8 cellular contexts compared by ENCODE assay signal in the genomic region with DNA sequence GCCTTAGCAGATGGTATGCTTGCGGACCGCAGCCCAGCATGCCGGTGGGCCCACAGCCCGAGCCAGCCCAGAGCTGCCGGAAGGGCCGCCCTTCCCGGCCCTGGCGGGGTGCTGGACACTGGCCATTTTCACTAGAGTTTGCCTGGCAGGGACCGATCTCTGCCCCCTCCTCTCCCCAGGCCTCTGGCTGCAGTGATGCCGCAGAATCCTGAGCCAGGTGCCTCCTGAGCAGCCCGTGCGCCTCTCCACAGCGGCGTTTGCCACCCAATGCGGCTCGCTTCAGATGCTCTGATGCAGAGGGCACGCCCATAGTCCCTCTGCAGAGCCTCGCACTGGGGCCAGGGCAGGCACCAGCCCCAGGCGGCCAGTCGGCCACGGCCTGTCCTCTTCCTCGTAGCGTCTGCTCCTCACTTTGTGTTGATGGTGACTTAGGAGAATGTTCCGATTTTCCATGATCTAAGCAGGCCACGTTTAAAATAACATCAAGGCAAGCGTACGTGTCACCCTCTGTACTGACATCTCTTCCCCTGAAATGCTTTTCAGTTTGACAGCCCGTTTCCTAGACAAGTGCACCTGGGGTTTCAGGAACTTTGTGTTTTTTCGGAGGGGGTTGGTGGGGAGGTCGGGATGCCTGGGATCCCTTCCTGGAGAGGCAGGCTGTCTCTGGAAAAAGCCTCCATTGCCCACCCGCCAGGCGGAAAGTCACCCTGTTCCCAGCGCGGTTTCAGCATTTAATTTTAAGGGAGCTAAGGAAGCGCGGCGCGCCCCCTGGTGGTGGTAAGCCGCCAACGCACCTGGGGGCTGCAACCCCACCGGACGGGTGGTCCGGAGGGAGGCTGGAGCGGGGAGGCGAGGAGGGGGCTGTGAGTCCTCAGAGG. TPM values are rescaled to one million over a fixed set of nuclear protein-coding genes. Genes with fewer than 3 reads are reported as not detected.
DNase-seq lines count a peak whose midpoint lies in the region; ATAC-seq, FAIRE-seq and TF ChIP-seq lines count a peak whose summit lies in the region.

No MANE protein-coding gene starts in this region.

- no peak overlapping the region for H3K4me3 ChIP-seq in BLaER1 treated with 17β-estradiol and CSF1 and Interleukin-3, amounts not matched to agents 10 nM and 100 nM
- H3K4me3 ChIP-seq in HEK293 (ENCODE audit: low read depth, low read length) (no peak overlapping the region), fibroblast of villous mesenchyme (ENCODE audit: low read depth, low read length) (no peak overlapping the region), pancreas (no peak overlapping the region), thoracic aorta (peak overlapping the region; percentile 56)

- ATAC-seq in pancreas, result peak; percentile 36 to 82 (median 74)
- ATAC-seq in thoracic aorta (ENCODE audit: insufficient number of reproducible peaks, low FRiP score, low read depth), result no peak
- ATAC-seq in HG03097 (IDR thresholded peaks at IDR 0.05; ENCODE audit: low FRiP score, unreplicated experiment), result no peak

- no peaks in the 10 kb centered on the region for H3K27me3 ChIP-seq in BLaER1 treated with 17β-estradiol and CSF1 and Interleukin-3, amounts not matched to agents 10 nM and 100 nM
- H3K27me3 ChIP-seq in pancreas (no peaks in the 10 kb centered on the region), thoracic aorta (replicated peaks; ENCODE audit: insufficient read depth) (no peaks in the 10 kb centered on the region)

- peaks cover 0 to 8% (median 0%) of the 10 kb centered on the region in 11 experiments; a peak in 5 of 22 replicates for H4K20me1 ChIP-seq in BLaER1 treated with 17β-estradiol and CSF1 and Interleukin-3, amounts not matched to agents 10 nM and 100 nM

- peaks cover 30 to 72% (median 51%) of the 10 kb centered on the region in 10 experiments for H3K4me1 ChIP-seq in BLaER1 treated with 17β-estradiol and CSF1 and Interleukin-3, amounts not matched to agents 10 nM and 100 nM
- H3K4me1 ChIP-seq in HEK293 (ENCODE audit: control insufficient read depth, insufficient read depth, low read length) (no peaks in the 10 kb centered on the region), pancreas (no peaks in the 10 kb centered on the region), thoracic aorta (ENCODE audit: control insufficient read depth in 1 of 2, low read depth in 2 of 2) (peaks cover 4 to 16% of the 10 kb centered on the region in 2 donors)

- CTCF ChIA-PET in HEK293 (lab: Yijun Ruan, JAX), result interaction anchor here (0.6 to 9.9 kb wide), 30 partner anchors 8 to 997 kb away, joined by 3 to 217 read pairs (median 4); no protein-coding TSS in a partner anchor

- peak overlapping the region in 3 of 11 experiments; percentile 30 to 50 (median 34); a peak in 4 of 22 replicates for H3K9ac ChIP-seq in BLaER1 treated with 17β-estradiol and CSF1 and Interleukin-3, amounts not matched to agents 10 nM and 100 nM

- H3K27ac ChIP-seq in BLaER1 treated with 17β-estradiol and CSF1 and Interleukin-3, amounts not matched to agents 10 nM and 100 nM, result no peak overlapping the region
- H3K27ac ChIP-seq in HEK293 (ENCODE audit: extremely low read depth, low read depth, low read length) (no peak overlapping the region), pancreas (no peak overlapping the region), thoracic aorta (peak overlapping the region; percentile 30 to 50)

- DNase-seq in RKO (ENCODE audit: low spot score) (peak; percentile 64), fibroblast of villous mesenchyme (ENCODE audit: low read depth) (peak; percentile 59), pancreas (peak; percentile 36 to 86 (median 68)), thoracic aorta (ENCODE audit: low spot score) (no peak)
- DNase-seq in activated effector memory CD4-positive, alpha-beta T cell treated with Interleukin-2 at 50 U/mL for 16 hours, result peak; percentile 54

- intact Hi-C loops in pancreas (cut with DNase I), result loop anchor here in 2 of 3 donors (5.0 to 10.0 kb wide), 5 partner anchors 68 to 351 kb away; no protein-coding TSS in a partner anchor

- H3K9me3 ChIP-seq in BLaER1 treated with 17β-estradiol and CSF1 and Interleukin-3, amounts not matched to agents 10 nM and 100 nM (replicated peaks in 1 of 11), result no peaks in the 10 kb centered on the region
- H3K9me3 ChIP-seq in HEK293 (ENCODE audit: control insufficient read depth, insufficient read depth, low read depth, low read length), result no peaks in the 10 kb centered on the region
- no peaks in the 10 kb centered on the region for H3K9me3 ChIP-seq in pancreas
- no peaks in the 10 kb centered on the region for H3K9me3 ChIP-seq in thoracic aorta

- TF ChIP-seq CTCF in HEK293 (tag by site-specific recombination; IDR thresholded peaks at IDR 0.05), result peak; percentile 87
- TF ChIP-seq CTCF in fibroblast of villous mesenchyme (IDR thresholded peaks at IDR 0.05; ENCODE audit: insufficient read depth, low read depth, low read length), result peak; percentile 99
- TF ChIP-seq CTCF in pancreas (IDR thresholded peaks at IDR 0.05), result peak; percentile 98 to 99 (median 98)
- TF ChIP-seq CTCF in thoracic aorta (IDR thresholded peaks at IDR 0.05), result peak; percentile 100

- peaks cover 15 to 42% (median 29%) of the 10 kb centered on the region in 11 experiments for H3K36me3 ChIP-seq in BLaER1 treated with 17β-estradiol and CSF1 and Interleukin-3, amounts not matched to agents 10 nM and 100 nM
- peaks cover 0 to 27% of the 10 kb centered on the region in 2 experiments; a peak in 2 of 3 replicates for H3K36me3 ChIP-seq in HEK293 (ENCODE audit: control insufficient read depth in 2 of 2, insufficient read depth in 1 of 2, low read length in 2 of 2)
- no peaks in the 10 kb centered on the region for H3K36me3 ChIP-seq in pancreas
- H3K36me3 ChIP-seq in thoracic aorta, result peaks cover 18% of the 10 kb centered on the region

- WGBS in pancreas, 2 donors, result 45% methylated on average over 42 to 45 of the region's 45 CpGs

- FAIRE-seq in pancreas (lab: Jason Lieb, UNC), result no peak

- H3K4me2 ChIP-seq in BLaER1 treated with 17β-estradiol and CSF1 and Interleukin-3, amounts not matched to agents 10 nM and 100 nM, result peak overlapping the region; percentile 13 to 61 (median 35); a peak in 15 of 22 replicates

- POLR2A ChIA-PET in HEK293 (lab: Yijun Ruan, JAX), result no interaction called here

TF ChIP-seq in HEK293, 187 proteins besides CTCF, POLR2A, EP300 and RAD21 (continues in another document):
- TF ChIP-seq ZNF146 (tag by site-specific recombination; IDR thresholded peaks at IDR 0.05), result no peak
- 0 out of 2 replicates have a peak, but pooled peaks have one; percentile 31 for TF ChIP-seq BCL11A (tag by site-specific recombination; IDR thresholded peaks at IDR 0.05; ENCODE audit: low read depth)
- TF ChIP-seq SP7 (tag by site-specific recombination; IDR thresholded peaks at IDR 0.05), result 0 out of 2 replicates have a peak, but pooled peaks have one; percentile 20
- TF ChIP-seq ZIC2 (tag by site-specific recombination; IDR thresholded peaks at IDR 0.05), result 0 out of 2 replicates have a peak, but pooled peaks have one; percentile 23
- 0 out of 2 replicates have a peak, but pooled peaks have one; percentile 13 for TF ChIP-seq ZNF394 (tag by site-specific recombination; IDR thresholded peaks at IDR 0.05; ENCODE audit: borderline replicate concordance)
- peak; percentile 20; the same call in 1 of the 2 replicates for TF ChIP-seq ZNF341 (tag by site-specific recombination; IDR thresholded peaks at IDR 0.05; ENCODE audit: low read depth)
- peak; percentile 46; the same call in 1 of the 2 replicates for TF ChIP-seq GLIS1 (tag by site-specific recombination; IDR thresholded peaks at IDR 0.05)
- TF ChIP-seq ZFP69B (tag by site-specific recombination; IDR thresholded peaks at IDR 0.05), result no peak
- TF ChIP-seq, protein P1, sequence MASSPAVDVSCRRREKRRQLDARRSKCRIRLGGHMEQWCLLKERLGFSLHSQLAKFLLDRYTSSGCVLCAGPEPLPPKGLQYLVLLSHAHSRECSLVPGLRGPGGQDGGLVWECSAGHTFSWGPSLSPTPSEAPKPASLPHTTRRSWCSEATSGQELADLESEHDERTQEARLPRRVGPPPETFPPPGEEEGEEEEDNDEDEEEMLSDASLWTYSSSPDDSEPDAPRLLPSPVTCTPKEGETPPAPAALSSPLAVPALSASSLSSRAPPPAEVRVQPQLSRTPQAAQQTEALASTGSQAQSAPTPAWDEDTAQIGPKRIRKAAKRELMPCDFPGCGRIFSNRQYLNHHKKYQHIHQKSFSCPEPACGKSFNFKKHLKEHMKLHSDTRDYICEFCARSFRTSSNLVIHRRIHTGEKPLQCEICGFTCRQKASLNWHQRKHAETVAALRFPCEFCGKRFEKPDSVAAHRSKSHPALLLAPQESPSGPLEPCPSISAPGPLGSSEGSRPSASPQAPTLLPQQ (tag by site-specific recombination; IDR thresholded peaks at IDR 0.05), result 0 out of 2 replicates have a peak, but pooled peaks have one; percentile 19
- TF ChIP-seq ZNF48 (tag by site-specific recombination; IDR thresholded peaks at IDR 0.05), result no peak
- TF ChIP-seq, protein P2, sequence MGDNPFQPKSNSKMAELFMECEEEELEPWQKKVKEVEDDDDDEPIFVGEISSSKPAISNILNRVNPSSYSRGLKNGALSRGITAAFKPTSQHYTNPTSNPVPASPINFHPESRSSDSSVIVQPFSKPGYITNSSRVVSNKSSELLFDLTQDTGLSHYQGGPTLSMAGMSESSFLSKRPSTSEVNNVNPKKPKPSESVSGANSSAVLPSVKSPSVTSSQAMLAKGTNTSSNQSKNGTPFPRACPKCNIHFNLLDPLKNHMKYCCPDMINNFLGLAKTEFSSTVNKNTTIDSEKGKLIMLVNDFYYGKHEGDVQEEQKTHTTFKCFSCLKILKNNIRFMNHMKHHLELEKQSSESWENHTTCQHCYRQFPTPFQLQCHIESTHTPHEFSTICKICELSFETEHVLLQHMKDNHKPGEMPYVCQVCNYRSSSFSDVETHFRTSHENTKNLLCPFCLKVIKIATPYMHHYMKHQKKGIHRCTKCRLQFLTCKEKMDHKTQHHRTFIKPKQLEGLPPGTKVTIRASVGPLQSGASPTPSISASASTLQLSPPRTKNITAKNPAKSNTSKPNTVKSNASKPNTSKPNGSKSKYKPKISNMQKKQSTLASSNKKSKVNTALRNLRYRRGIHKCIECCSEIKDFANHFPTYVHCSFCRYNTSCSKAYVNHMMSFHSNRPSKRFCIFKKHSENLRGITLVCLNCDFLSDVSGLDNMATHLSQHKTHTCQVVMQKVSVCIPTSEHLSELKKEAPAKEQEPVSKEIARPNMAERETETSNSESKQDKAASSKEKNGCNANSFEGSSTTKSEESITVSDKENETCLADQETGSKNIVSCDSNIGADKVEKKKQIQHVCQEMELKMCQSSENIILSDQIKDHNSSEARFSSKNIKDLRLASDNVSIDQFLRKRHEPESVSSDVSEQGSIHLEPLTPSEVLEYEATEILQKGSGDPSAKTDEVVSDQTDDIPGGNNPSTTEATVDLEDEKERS (tag by site-specific recombination; IDR thresholded peaks at IDR 0.05), result no peak
- peak; percentile 34; the same call in 1 of the 2 replicates for TF ChIP-seq ZNF561 (tag by site-specific recombination; IDR thresholded peaks at IDR 0.05; ENCODE audit: borderline replicate concordance)

RNA-seq across cellular contexts. Expression of a gene that starts 29.8 kb away (rescaled TPM):
- under 0.01 TPM in 1 of 2 replicates, not detected in the other for total RNA-seq in fibroblast of villous mesenchyme
- total RNA-seq in pancreas, result 1 to 10 TPM in 1 of 6 donors, under 1 TPM in 5; 0.41 to 1.2 (median 0.61) TPM
- polyA plus RNA-seq in pancreas, result 1 to 10 TPM; 2.7 to 5.3 TPM
- 1 to 10 TPM; 2.4 to 6.3 TPM for total RNA-seq in thoracic aorta

Comparison
In these comparisons a context has a peak if more than half of its experiments do, and no peak if none do; other contexts are left out.
1. H3K27ac ChIP-seq: peak in thoracic aorta (2 of 2); none in BLaER1 treated with 17β-estradiol and CSF1 and Interleukin-3, amounts not matched to agents 10 nM and 100 nM (0 of 11), HEK293 (single experiment) and pancreas (0 of 4).
2. ATAC-seq: peak in pancreas (4 of 4); none in thoracic aorta (single experiment) and HG03097 (single experiment).
3. Peak in every context shown above with its lines, with median percentiles within 50 percentile points of each other: CTCF ChIP-seq.